31 cellular contexts compared by ENCODE assay signal in the genomic region with DNA sequence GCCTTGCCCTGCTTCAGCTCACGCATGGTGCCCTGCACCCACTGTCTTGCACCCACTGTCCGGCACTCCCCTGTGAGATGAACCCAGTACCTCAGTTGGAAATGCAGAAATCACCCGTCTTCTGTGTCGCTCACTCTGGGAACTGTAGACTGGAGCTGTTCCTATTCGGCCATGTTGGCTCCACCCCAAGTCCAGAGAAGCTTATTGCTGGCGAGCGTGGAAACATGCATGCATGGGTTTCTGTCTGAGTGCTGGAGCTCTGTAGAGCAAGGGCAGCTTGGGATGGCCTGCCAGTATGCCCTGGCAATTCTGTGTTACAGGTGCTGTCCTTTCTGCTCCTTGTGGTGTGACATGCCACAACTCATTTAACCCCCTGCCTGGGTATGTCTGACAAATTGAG.
"Had no signal": no experiment of that assay in that cellular context is flagged by ENCODE, and none has a peak within 500 bp of the region (broad histone marks: within the 10 kb centered on the region; RNA-seq: fewer than 3 reads in every experiment).

No MANE protein-coding gene starts in this region.

- H3K27ac Mint-ChIP-seq: progenitor cell of endocrine pancreas, WTC11 had no signal

- FAIRE-seq: colon, endometrium, keratinocyte had no signal

- H3K4me1 ChIP-seq: breast epithelium, gastroesophageal sphincter, testis, transverse colon had no signal

- H3K9me3 ChIP-seq: breast epithelium, mucosa of descending colon, neutrophil, testis, transverse colon had no signal

- H3K27ac ChIP-seq: breast epithelium, gastroesophageal sphincter, hepatocyte, neutrophil, skin epidermis, testis, transverse colon had no signal

- DNase-seq: activated CD4-positive, alpha-beta memory T cell treated with anti-CD3 and anti-CD28 coated beads, Interleukin-2, amount 10 ng/mL, durations not matched to agents 7 days and 5 days; activated CD4-positive, alpha-beta T cell treated with anti-CD3 and anti-CD28 coated beads for 1 hour; activated CD4-positive, alpha-beta T cell treated with anti-CD3 and anti-CD28 coated beads, Interleukin-2, amount 10 ng/mL, durations not matched to agents 7 days and 5 days; activated CD8-positive, alpha-beta memory T cell treated with anti-CD3 and anti-CD28 coated beads, Interleukin-2, amount 10 ng/mL, durations not matched to agents 7 days and 5 days; activated effector memory CD4-positive, alpha-beta T cell treated with Interleukin-2 at 50 U/mL for 16 hours; activated naive CD4-positive, alpha-beta T cell treated with Interleukin-2 at 50 U/mL for 16 hours; activated T-cell treated with anti-CD3 and anti-CD28 coated beads, Interleukin-2, amount 50 U/mL, for 48 hours; amygdala; central memory CD4-positive, alpha-beta T cell; dermis blood vessel endothelial cell; effector CD4-positive, alpha-beta T cell; left cardiac atrium; left ventricle myocardium superior; mucosa of descending colon; nephron progenitor cell; stimulated activated CD4-positive, alpha-beta T cell treated with anti-CD3 and anti-CD28 coated beads, Interleukin-12 subunit alpha, Interleukin-12 subunit beta, amount 100 ng/mL, for 4 hours; stimulated activated CD4-positive, alpha-beta T cell treated with anti-CD3 and anti-CD28 coated beads, Interleukin-4, amount 100 ng/mL, for 1 hour; stimulated activated naive CD8-positive, alpha-beta T cell treated with anti-CD3 and anti-CD28 coated beads, Interleukin-15, Interleukin-2, amounts not matched to agents 100 U/mL and 50 U/mL, for 24 hours; testis; transverse colon had no signal

- H3K4me3 ChIP-seq: breast epithelium, gastroesophageal sphincter, hepatocyte, mucosa of descending colon, skin epidermis, testis, transverse colon had no signal

- H3K27me3 Mint-ChIP-seq: progenitor cell of endocrine pancreas had no signal

- ATAC-seq: activated CD8-positive, alpha-beta memory T cell treated with anti-CD3 and anti-CD28 coated beads, Interleukin-2, amount 10 ng/mL, durations not matched to agents 7 days and 5 days; gastroesophageal sphincter; left cardiac atrium; left ventricle myocardium superior; mucosa of descending colon; sciatic nerve; stimulated activated naive CD8-positive, alpha-beta T cell treated with anti-CD3 and anti-CD28 coated beads, Interleukin-15, Interleukin-2, amounts not matched to agents 100 U/mL and 50 U/mL, for 24 hours; WTC11 had no signal

- H3K27me3 ChIP-seq: breast epithelium, hepatocyte, neutrophil, testis, transverse colon had no signal

- H3K36me3 ChIP-seq: breast epithelium, gastroesophageal sphincter, neutrophil, transverse colon had no signal

- H3K4me3 Mint-ChIP-seq: activated CD4-positive, alpha-beta memory T cell treated with anti-CD3 and anti-CD28 coated beads, Interleukin-2, amount 10 ng/mL, durations not matched to agents 7 days and 5 days; activated CD4-positive, alpha-beta T cell treated with anti-CD3 and anti-CD28 coated beads, Interleukin-2, amount 10 ng/mL, durations not matched to agents 7 days and 5 days; activated CD8-positive, alpha-beta memory T cell treated with anti-CD3 and anti-CD28 coated beads, Interleukin-2, amount 10 ng/mL, durations not matched to agents 7 days and 5 days; nephron progenitor cell; WTC11 had no signal
